In genomic region chr10:4249841-4250496, GRCh38 we compare ENCODE assay signal across 21 cellular contexts.
DNase-seq lines count a peak whose midpoint lies in the region; ATAC-seq, FAIRE-seq and TF ChIP-seq lines count a peak whose summit lies in the region.
"Had no signal": no experiment of that assay in that cellular context is flagged by ENCODE, and none has a peak within 500 bp of the region (broad histone marks: within the 10 kb centered on the region; RNA-seq: fewer than 3 reads in every experiment).

No MANE protein-coding gene starts in this region.

- peak overlapping the region; percentile 80 for H3K27ac ChIP-seq in epithelial cell of prostate
- H3K27ac ChIP-seq in smooth muscle cell (ENCODE audit: low read depth), result peak overlapping the region; percentile 75
- H3K27ac ChIP-seq in HepG2 (ENCODE audit: extremely low read length, insufficient read depth, low read length), result no peak overlapping the region
- H3K27ac ChIP-seq: ovary, thyroid gland, WERI-Rb-1 had no signal

- H3F3A ChIP-seq in smooth muscle cell (ENCODE audit: low read depth), result peaks cover 4% of the 10 kb centered on the region

- 58% methylated on average over 4 of the region's 4 CpGs for WGBS in smooth muscle cell (ENCODE audit: low lambda C conversion rate)
- WGBS in HepG2 (ENCODE audit: low lambda C conversion rate), result 2% methylated on average over 4 of the region's 4 CpGs

- DNase-seq in HPDE6-E6E7 (ENCODE audit: extremely low spot score) (peak; percentile 26), RPMI7951 (ENCODE audit: low read depth) (peak; percentile 94), epithelial cell of prostate (ENCODE audit: low read depth, low spot score) (peak; percentile 96), smooth muscle cell (lab: John Stamatoyannopoulos, UW; ENCODE audit: unreplicated experiment) (no peak), posterior vena cava (ENCODE audit: low spot score) (no peak), HepG2 (ENCODE audit: low spot score) (no peak)
- DNase-seq: activated CD4-positive, alpha-beta memory T cell treated with anti-CD3 and anti-CD28 coated beads, Interleukin-2, amount 10 ng/mL, durations not matched to agents 7 days and 5 days; activated T-cell treated with anti-CD3 and anti-CD28 coated beads, Interleukin-2, amount 50 U/mL, for 72 hours; AML-193; DMS79; KBM-7; left ventricle myocardium superior; NCI-H1105; NCI-H526; ovary; SHP77 treated with DMSO at 0.1 percent for 48 hours; thyroid gland; WERI-Rb-1 had no signal

- H3K9ac ChIP-seq in smooth muscle cell (ENCODE audit: low read depth), result no peak overlapping the region
- H3K9ac ChIP-seq in HepG2 (ENCODE audit: insufficient read depth, low read depth, low read length), result no peak overlapping the region

- no peaks in the 10 kb centered on the region for H3K27me3 ChIP-seq in smooth muscle cell (ENCODE audit: low read depth)
- H3K27me3 ChIP-seq in HepG2 (ENCODE audit: control insufficient read depth in 1 of 2, insufficient read depth in 2 of 2, low read length in 2 of 2), result peaks cover 0 to 3% of the 10 kb centered on the region in 2 experiments; a peak in 1 of 5 replicates
- H3K27me3 ChIP-seq: ovary, thyroid gland had no signal

- no peak for TF ChIP-seq RAD21 in HepG2 (CRISPR knock-in tag; IDR thresholded peaks at IDR 0.05)

- POLR2A ChIA-PET in HepG2 (lab: Yijun Ruan, JAX), result no interaction called here

- H3K4me3 ChIP-seq in smooth muscle cell, result no peak overlapping the region
- H3K4me3 ChIP-seq in HepG2 (replicated peaks in 1 of 3; ENCODE audit: insufficient read depth in 1 of 3, low read depth in 2 of 3, low read length in 3 of 3), result no peak overlapping the region
- H3K4me3 ChIP-seq: ovary, thyroid gland had no signal

- in situ Hi-C loops in HepG2 (cut with HindIII; ENCODE audit: extremely low pct_ligation_motif_present, low pct_unique_long_range_greater_than_20kb), result no loop called here

- TF ChIP-seq EP300 in HepG2 (IDR thresholded peaks at IDR 0.05; ENCODE audit: low read depth in 2 of 2, low read length in 2 of 2), result no peak
- TF ChIP-seq EP300 in HepG2 (CRISPR knock-in tag; IDR thresholded peaks at IDR 0.05; ENCODE audit: borderline replicate concordance), result no peak

- ATAC-seq in HG03460 (IDR thresholded peaks at IDR 0.05; ENCODE audit: unreplicated experiment) (no peak), HepG2 (no peak)
- ATAC-seq: left ventricle myocardium superior; sciatic nerve; stimulated activated memory B cell treated with anti-CD40 and anti-IgM and Interleukin-4, amounts not matched to agents 10 μg/mL and 1 μg/mL and 100 μg/mL, for 72 hours had no signal

- CTCF ChIA-PET in HepG2 (lab: Yijun Ruan, JAX; ENCODE audit: low intra/inter-chr PET ratio, low total read pairs), result no interaction called here

- TF ChIP-seq POLR2A in HepG2 (IDR thresholded peaks at IDR 0.05; ENCODE audit: insufficient read depth in 1 of 2, low read depth in 2 of 2, low read length in 2 of 2), result no peak

- H3K9me3 ChIP-seq in smooth muscle cell (replicated peaks; ENCODE audit: low read depth), result no peaks in the 10 kb centered on the region
- H3K9me3 ChIP-seq in HepG2 (ENCODE audit: low read length), result no peaks in the 10 kb centered on the region
- H3K9me3 ChIP-seq: ovary, thyroid gland had no signal

- intact Hi-C loops in posterior vena cava (cut with DNase I), result loop anchor here (5.0 to 10.0 kb wide), 2 partner anchors 32 to 465 kb away; partner anchors contain the start of gene KLF6 (in 2 of the 2)
- intact Hi-C loops in HepG2 (cut with micrococcal nuclease; ENCODE audit: unreplicated experiment), result no loop called here

- H3K79me2 ChIP-seq in smooth muscle cell (ENCODE audit: low read depth), result no peaks in the 10 kb centered on the region
- no peaks in the 10 kb centered on the region for H3K79me2 ChIP-seq in HepG2 (ENCODE audit: insufficient read depth, low read length)

- H3K36me3 ChIP-seq in smooth muscle cell (ENCODE audit: low read depth) (no peaks in the 10 kb centered on the region), HepG2 (replicated peaks in 1 of 2; ENCODE audit: control insufficient read depth in 1 of 2, insufficient read depth in 2 of 2, low read length in 2 of 2) (no peaks in the 10 kb centered on the region)
- H3K36me3 ChIP-seq: ovary, thyroid gland, WERI-Rb-1 had no signal

- H4K20me1 ChIP-seq in smooth muscle cell (ENCODE audit: low read depth), result no peaks in the 10 kb centered on the region
- no peaks in the 10 kb centered on the region for H4K20me1 ChIP-seq in HepG2 (ENCODE audit: insufficient read depth, low read length)

- FAIRE-seq in HepG2 (lab: Jason Lieb, UNC), result no peak

- no TSS peak for BruUV-seq in HepG2 (replicated peaks; lab: Mats Ljungman, UMichigan)

- H2AFZ ChIP-seq in smooth muscle cell (ENCODE audit: low read depth) (no peak overlapping the region), HepG2 (ENCODE audit: low read length) (no peak overlapping the region)

- H3K4me2 ChIP-seq in smooth muscle cell, result no peak overlapping the region
- H3K4me2 ChIP-seq in HepG2 (ENCODE audit: low read depth, low read length), result no peak overlapping the region

- H3K4me1 ChIP-seq in smooth muscle cell (ENCODE audit: low read depth), result no peaks in the 10 kb centered on the region
- H3K4me1 ChIP-seq in HepG2 (ENCODE audit: insufficient read depth, low read length), result no peaks in the 10 kb centered on the region
- H3K4me1 ChIP-seq: thyroid gland had no signal

- TF ChIP-seq CTCF in smooth muscle cell (IDR thresholded peaks at IDR 0.05; ENCODE audit: borderline replicate concordance, insufficient read depth, poor library complexity, severe bottlenecking) (no peak), HepG2 (CRISPR knock-in tag; IDR thresholded peaks at IDR 0.05) (no peak)

TF ChIP-seq in HepG2, 621 proteins besides CTCF, POLR2A, EP300 and RAD21 (continues in another document):
- no peak for TF ChIP-seq ZIK1 (CRISPR knock-in tag; IDR thresholded peaks at IDR 0.05; ENCODE audit: borderline replicate concordance, low read depth)
- no peak for TF ChIP-seq RBFOX2 (IDR thresholded peaks at IDR 0.05; ENCODE audit: low read depth, low read length)
- no peak for TF ChIP-seq ZNF329 (CRISPR knock-in tag; IDR thresholded peaks at IDR 0.05; ENCODE audit: low read depth)
- TF ChIP-seq DDIT3 (CRISPR knock-in tag; IDR thresholded peaks at IDR 0.05), result no peak
- no peak for TF ChIP-seq ZKSCAN1 (IDR thresholded peaks at IDR 0.05; ENCODE audit: low read length)
- no peak for TF ChIP-seq NFAT5 (CRISPR knock-in tag; IDR thresholded peaks at IDR 0.05)
- TF ChIP-seq BRF2 (CRISPR knock-in tag; IDR thresholded peaks at IDR 0.05), result no peak
- no peak for TF ChIP-seq KDM5B (CRISPR knock-in tag; IDR thresholded peaks at IDR 0.05; ENCODE audit: borderline replicate concordance)
- TF ChIP-seq ZNF3 (CRISPR knock-in tag; IDR thresholded peaks at IDR 0.05), result no peak
- TF ChIP-seq HOXD1 (CRISPR knock-in tag; IDR thresholded peaks at IDR 0.05), result no peak
- no peak for TF ChIP-seq ZC3H13 (CRISPR knock-in tag; IDR thresholded peaks at IDR 0.05)
- no peak for TF ChIP-seq CBFB (CRISPR knock-in tag; IDR thresholded peaks at IDR 0.05)
- no peak for TF ChIP-seq ZNF33A (CRISPR knock-in tag; IDR thresholded peaks at IDR 0.05; ENCODE audit: borderline replicate concordance)

Comparison
In these comparisons a context has a peak if more than half of its experiments do, and no peak if none do; other contexts are left out.
1. DNase-seq: peak in HPDE6-E6E7 (single experiment), RPMI7951 (single experiment) and epithelial cell of prostate (single experiment); none in smooth muscle cell (single experiment), posterior vena cava (single experiment) and HepG2 (single experiment).